ENCODE assay signal across 1 cellular context in the genomic region with DNA sequence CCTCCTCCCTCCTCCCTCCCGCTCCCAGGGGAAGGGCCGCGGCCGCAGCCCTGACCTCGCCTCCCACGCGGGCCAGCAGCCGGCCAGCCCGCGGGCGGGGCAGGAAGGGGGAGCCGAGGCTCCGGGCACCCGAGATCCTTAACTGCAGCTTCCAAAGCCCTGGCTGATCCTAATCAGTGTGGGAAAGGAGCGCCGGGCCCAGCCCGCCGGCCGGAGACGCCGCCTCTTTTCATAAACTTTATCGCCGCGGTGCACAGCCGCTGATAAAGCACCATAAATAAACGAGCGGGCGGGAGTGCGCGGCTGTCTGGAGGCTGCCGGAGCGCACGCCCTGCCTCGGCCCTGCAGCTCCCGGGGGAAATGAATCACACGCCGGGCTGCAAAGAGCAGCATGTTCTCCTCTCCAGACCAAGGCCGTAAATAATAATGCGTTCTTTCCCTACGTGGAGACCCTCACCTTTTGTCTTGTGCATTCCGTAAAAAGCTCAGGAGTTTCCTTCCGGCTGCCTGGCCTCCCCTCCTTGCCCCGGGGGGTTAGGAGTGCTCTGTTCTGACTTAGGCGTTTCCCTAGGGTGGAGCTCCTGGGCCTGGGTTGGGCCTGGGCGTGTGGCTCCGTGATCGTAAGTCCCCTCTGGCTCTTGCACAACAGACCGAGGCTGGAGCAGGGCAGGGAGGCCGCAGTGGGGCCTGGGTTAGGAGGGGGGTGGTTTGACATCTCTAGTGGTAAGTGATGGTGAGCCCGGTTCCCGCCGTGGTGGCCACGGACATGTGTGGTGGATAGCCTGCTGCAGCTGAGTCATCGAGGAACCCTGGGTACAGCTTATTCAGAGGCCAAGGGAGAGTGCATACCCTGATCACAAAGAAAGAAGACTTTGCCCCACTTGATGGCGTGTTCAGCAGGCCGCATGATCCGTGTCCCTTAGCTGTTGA.
TF ChIP-seq lines count a peak whose summit lies in the region.

No MANE protein-coding gene starts in this region.

TF ChIP-seq in K562, 482 proteins besides CTCF, POLR2A, EP300 and RAD21 (continued from another document and continues in another):
- TF ChIP-seq, protein P1, sequence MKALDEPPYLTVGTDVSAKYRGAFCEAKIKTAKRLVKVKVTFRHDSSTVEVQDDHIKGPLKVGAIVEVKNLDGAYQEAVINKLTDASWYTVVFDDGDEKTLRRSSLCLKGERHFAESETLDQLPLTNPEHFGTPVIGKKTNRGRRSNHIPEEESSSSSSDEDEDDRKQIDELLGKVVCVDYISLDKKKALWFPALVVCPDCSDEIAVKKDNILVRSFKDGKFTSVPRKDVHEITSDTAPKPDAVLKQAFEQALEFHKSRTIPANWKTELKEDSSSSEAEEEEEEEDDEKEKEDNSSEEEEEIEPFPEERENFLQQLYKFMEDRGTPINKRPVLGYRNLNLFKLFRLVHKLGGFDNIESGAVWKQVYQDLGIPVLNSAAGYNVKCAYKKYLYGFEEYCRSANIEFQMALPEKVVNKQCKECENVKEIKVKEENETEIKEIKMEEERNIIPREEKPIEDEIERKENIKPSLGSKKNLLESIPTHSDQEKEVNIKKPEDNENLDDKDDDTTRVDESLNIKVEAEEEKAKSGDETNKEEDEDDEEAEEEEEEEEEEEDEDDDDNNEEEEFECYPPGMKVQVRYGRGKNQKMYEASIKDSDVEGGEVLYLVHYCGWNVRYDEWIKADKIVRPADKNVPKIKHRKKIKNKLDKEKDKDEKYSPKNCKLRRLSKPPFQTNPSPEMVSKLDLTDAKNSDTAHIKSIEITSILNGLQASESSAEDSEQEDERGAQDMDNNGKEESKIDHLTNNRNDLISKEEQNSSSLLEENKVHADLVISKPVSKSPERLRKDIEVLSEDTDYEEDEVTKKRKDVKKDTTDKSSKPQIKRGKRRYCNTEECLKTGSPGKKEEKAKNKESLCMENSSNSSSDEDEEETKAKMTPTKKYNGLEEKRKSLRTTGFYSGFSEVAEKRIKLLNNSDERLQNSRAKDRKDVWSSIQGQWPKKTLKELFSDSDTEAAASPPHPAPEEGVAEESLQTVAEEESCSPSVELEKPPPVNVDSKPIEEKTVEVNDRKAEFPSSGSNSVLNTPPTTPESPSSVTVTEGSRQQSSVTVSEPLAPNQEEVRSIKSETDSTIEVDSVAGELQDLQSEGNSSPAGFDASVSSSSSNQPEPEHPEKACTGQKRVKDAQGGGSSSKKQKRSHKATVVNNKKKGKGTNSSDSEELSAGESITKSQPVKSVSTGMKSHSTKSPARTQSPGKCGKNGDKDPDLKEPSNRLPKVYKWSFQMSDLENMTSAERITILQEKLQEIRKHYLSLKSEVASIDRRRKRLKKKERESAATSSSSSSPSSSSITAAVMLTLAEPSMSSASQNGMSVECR (CRISPR knock-in tag; IDR thresholded peaks at IDR 0.05), result no peak
- peak; percentile 99 for TF ChIP-seq CEBPB (tag; IDR thresholded peaks at IDR 0.05)
- TF ChIP-seq HNRNPL (IDR thresholded peaks at IDR 0.05; ENCODE audit: low read depth, low read length), result no peak
- no peak for TF ChIP-seq ZNF77 (CRISPR knock-in tag; IDR thresholded peaks at IDR 0.05)
- TF ChIP-seq POLR2B (IDR thresholded peaks at IDR 0.05; ENCODE audit: low read depth, partially characterized antibody), result no peak
- no peak for TF ChIP-seq POLR3A (IDR thresholded peaks at IDR 0.05; ENCODE audit: borderline replicate concordance, extremely low read depth, insufficient read depth, insufficient read length)
- TF ChIP-seq NBN (IDR thresholded peaks at IDR 0.05; ENCODE audit: low read depth), result peak; percentile 34; the same call in 1 of the 2 replicates
- no peak for TF ChIP-seq SAFB2 (IDR thresholded peaks at IDR 0.05; ENCODE audit: borderline replicate concordance, low read depth, low read length, severe bottlenecking)
- TF ChIP-seq, protein P2, sequence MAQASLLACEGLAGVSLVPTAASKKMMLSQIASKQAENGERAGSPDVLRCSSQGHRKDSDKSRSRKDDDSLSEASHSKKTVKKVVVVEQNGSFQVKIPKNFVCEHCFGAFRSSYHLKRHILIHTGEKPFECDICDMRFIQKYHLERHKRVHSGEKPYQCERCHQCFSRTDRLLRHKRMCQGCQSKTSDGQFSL (CRISPR knock-in tag; IDR thresholded peaks at IDR 0.05), result peak; percentile 69; the same call in 1 of the 2 replicates
- TF ChIP-seq, protein P2 (tag; IDR thresholded peaks at IDR 0.05), result no peak; a peak in 1 of 4 replicates
- TF ChIP-seq TRIM28 (IDR thresholded peaks at IDR 0.05), result no peak
- no peak for TF ChIP-seq PHF20 (IDR thresholded peaks at IDR 0.05; ENCODE audit: partially characterized antibody)
- TF ChIP-seq, protein P3, sequence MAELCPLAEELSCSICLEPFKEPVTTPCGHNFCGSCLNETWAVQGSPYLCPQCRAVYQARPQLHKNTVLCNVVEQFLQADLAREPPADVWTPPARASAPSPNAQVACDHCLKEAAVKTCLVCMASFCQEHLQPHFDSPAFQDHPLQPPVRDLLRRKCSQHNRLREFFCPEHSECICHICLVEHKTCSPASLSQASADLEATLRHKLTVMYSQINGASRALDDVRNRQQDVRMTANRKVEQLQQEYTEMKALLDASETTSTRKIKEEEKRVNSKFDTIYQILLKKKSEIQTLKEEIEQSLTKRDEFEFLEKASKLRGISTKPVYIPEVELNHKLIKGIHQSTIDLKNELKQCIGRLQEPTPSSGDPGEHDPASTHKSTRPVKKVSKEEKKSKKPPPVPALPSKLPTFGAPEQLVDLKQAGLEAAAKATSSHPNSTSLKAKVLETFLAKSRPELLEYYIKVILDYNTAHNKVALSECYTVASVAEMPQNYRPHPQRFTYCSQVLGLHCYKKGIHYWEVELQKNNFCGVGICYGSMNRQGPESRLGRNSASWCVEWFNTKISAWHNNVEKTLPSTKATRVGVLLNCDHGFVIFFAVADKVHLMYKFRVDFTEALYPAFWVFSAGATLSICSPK (IDR thresholded peaks at IDR 0.05; ENCODE audit: borderline replicate concordance), result no peak
- peak in 1 of 2 experiments; percentile 68 for TF ChIP-seq NCOA2 (IDR thresholded peaks at IDR 0.05; ENCODE audit: partially characterized antibody in 2 of 2)
- TF ChIP-seq U2AF1 (optimal IDR thresholded peaks at IDR 0.05; ENCODE audit: low read depth, low read length), result peak; percentile 85
- TF ChIP-seq ZNF197 (CRISPR knock-in tag; IDR thresholded peaks at IDR 0.05; ENCODE audit: low read depth), result no peak; the same call in 1 of the 2 replicates
- TF ChIP-seq SIN3A (IDR thresholded peaks at IDR 0.05; ENCODE audit: borderline replicate concordance in 2 of 2, control insufficient read depth in 1 of 2, low read depth in 2 of 2, low read length in 2 of 2), result no peak; a peak in 1 of 4 replicates
- peak; percentile 93 for TF ChIP-seq GATAD2A (IDR thresholded peaks at IDR 0.05)
- TF ChIP-seq, protein P4, sequence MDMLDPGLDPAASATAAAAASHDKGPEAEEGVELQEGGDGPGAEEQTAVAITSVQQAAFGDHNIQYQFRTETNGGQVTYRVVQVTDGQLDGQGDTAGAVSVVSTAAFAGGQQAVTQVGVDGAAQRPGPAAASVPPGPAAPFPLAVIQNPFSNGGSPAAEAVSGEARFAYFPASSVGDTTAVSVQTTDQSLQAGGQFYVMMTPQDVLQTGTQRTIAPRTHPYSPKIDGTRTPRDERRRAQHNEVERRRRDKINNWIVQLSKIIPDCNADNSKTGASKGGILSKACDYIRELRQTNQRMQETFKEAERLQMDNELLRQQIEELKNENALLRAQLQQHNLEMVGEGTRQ (CRISPR knock-in tag; IDR thresholded peaks at IDR 0.05), result no peak
- no peak for TF ChIP-seq ZNF324 (CRISPR knock-in tag; IDR thresholded peaks at IDR 0.05)
- no peak for TF ChIP-seq ASH1L (IDR thresholded peaks at IDR 0.05; ENCODE audit: borderline replicate concordance, low read depth, partially characterized antibody)
- TF ChIP-seq TAL1 (IDR thresholded peaks at IDR 0.05), result peak; percentile 75
- peak; percentile 100 for TF ChIP-seq HES1 (IDR thresholded peaks at IDR 0.05; ENCODE audit: low read depth)
- TF ChIP-seq RNF2 (IDR thresholded peaks at IDR 0.05), result peak; percentile 96
- TF ChIP-seq, protein P5, sequence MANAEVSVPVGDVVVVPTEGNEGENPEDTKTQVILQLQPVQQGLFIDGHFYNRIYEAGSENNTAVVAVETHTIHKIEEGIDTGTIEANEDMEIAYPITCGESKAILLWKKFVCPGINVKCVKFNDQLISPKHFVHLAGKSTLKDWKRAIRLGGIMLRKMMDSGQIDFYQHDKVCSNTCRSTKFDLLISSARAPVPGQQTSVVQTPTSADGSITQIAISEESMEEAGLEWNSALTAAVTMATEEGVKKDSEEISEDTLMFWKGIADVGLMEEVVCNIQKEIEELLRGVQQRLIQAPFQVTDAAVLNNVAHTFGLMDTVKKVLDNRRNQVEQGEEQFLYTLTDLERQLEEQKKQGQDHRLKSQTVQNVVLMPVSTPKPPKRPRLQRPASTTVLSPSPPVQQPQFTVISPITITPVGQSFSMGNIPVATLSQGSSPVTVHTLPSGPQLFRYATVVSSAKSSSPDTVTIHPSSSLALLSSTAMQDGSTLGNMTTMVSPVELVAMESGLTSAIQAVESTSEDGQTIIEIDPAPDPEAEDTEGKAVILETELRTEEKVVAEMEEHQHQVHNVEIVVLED (CRISPR knock-in tag; IDR thresholded peaks at IDR 0.05), result 0 out of 2 replicates have a peak, but pooled peaks have one; percentile 33
- peak; percentile 78 for TF ChIP-seq BHLHE40 (IDR thresholded peaks at IDR 0.05; ENCODE audit: low read length)
- no peak for TF ChIP-seq ZC3H11A (IDR thresholded peaks at IDR 0.05; ENCODE audit: low read depth, low read length)
- TF ChIP-seq, protein P6, sequence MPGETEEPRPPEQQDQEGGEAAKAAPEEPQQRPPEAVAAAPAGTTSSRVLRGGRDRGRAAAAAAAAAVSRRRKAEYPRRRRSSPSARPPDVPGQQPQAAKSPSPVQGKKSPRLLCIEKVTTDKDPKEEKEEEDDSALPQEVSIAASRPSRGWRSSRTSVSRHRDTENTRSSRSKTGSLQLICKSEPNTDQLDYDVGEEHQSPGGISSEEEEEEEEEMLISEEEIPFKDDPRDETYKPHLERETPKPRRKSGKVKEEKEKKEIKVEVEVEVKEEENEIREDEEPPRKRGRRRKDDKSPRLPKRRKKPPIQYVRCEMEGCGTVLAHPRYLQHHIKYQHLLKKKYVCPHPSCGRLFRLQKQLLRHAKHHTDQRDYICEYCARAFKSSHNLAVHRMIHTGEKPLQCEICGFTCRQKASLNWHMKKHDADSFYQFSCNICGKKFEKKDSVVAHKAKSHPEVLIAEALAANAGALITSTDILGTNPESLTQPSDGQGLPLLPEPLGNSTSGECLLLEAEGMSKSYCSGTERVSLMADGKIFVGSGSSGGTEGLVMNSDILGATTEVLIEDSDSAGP (CRISPR knock-in tag; IDR thresholded peaks at IDR 0.05), result no peak
- TF ChIP-seq MCM5 (IDR thresholded peaks at IDR 0.05; ENCODE audit: low read depth), result no peak
- TF ChIP-seq ZNF766 (CRISPR knock-in tag; conservative IDR thresholded peaks at IDR 0.05), result no peak
- TF ChIP-seq ZNF253 (CRISPR knock-in tag; conservative IDR thresholded peaks at IDR 0.05), result no peak
- peak; percentile 88 for TF ChIP-seq ZNF395 (CRISPR knock-in tag; IDR thresholded peaks at IDR 0.05)
- peak; percentile 85 to 86 for TF ChIP-seq NRF1 (conservative IDR thresholded peaks at IDR 0.05 in 1 of 2, IDR thresholded peaks at IDR 0.05 in 1 of 2)
- peak; percentile 55; the same call in 1 of the 2 replicates for TF ChIP-seq NR2F6 (CRISPR knock-in tag; IDR thresholded peaks at IDR 0.05)
- TF ChIP-seq KLF16 (IDR thresholded peaks at IDR 0.05), result peak; percentile 72
- TF ChIP-seq, protein P7, sequence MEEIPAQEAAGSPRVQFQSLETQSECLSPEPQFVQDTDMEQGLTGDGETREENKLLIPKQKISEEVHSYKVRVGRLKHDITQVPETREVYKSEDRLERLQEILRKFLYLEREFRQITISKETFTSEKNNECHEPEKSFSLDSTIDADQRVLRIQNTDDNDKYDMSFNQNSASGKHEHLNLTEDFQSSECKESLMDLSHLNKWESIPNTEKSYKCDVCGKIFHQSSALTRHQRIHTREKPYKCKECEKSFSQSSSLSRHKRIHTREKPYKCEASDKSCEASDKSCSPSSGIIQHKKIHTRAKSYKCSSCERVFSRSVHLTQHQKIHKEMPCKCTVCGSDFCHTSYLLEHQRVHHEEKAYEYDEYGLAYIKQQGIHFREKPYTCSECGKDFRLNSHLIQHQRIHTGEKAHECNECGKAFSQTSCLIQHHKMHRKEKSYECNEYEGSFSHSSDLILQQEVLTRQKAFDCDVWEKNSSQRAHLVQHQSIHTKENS (CRISPR knock-in tag; IDR thresholded peaks at IDR 0.05), result no peak
- TF ChIP-seq FOXM1 (IDR thresholded peaks at IDR 0.05; ENCODE audit: low read depth), result peak; percentile 60; the same call in 1 of the 2 replicates
- no peak for TF ChIP-seq FOXM1 (CRISPR knock-in tag; IDR thresholded peaks at IDR 0.05; ENCODE audit: low read depth)
- TF ChIP-seq HDAC3 (IDR thresholded peaks at IDR 0.05; ENCODE audit: borderline replicate concordance, partially characterized antibody), result peak; percentile 98
- TF ChIP-seq NFE2 (IDR thresholded peaks at IDR 0.05; ENCODE audit: low read depth), result peak; percentile 64
- TF ChIP-seq DNMT1 (IDR thresholded peaks at IDR 0.05), result no peak
- TF ChIP-seq, protein P8, sequence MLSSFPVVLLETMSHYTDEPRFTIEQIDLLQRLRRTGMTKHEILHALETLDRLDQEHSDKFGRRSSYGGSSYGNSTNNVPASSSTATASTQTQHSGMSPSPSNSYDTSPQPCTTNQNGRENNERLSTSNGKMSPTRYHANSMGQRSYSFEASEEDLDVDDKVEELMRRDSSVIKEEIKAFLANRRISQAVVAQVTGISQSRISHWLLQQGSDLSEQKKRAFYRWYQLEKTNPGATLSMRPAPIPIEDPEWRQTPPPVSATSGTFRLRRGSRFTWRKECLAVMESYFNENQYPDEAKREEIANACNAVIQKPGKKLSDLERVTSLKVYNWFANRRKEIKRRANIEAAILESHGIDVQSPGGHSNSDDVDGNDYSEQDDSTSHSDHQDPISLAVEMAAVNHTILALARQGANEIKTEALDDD (IDR thresholded peaks at IDR 0.05), result peak; percentile 57; the same call in 1 of the 2 replicates
- no peak for TF ChIP-seq CBX2 (IDR thresholded peaks at IDR 0.05; ENCODE audit: insufficient read depth, low read length, poor library complexity, severe bottlenecking)
- peak; percentile 94 for TF ChIP-seq ARID1B (IDR thresholded peaks at IDR 0.05)
